In genomic region chr10:99172130-99172738, GRCh38 we compare ENCODE assay signal across 8 cellular contexts.
A peak's percentile ranks its signal among the peaks of the same experiment; 100 is the strongest.
DNase-seq lines count a peak whose midpoint lies in the region; ATAC-seq and TF ChIP-seq lines count a peak whose summit lies in the region.

No MANE protein-coding gene starts in this region.

- no peaks in the 10 kb centered on the region for H3K36me3 ChIP-seq in brain microvascular endothelial cell (replicated peaks)

- H3K27ac ChIP-seq in brain microvascular endothelial cell = no peak overlapping the region

- no peaks in the 10 kb centered on the region for H3K27me3 ChIP-seq in brain microvascular endothelial cell (replicated peaks)

- DNase-seq in NCI-H345 (lab: John Stamatoyannopoulos, UW) = peak; percentile 31
- no peak for DNase-seq in NCI-H345 treated with DMSO at 0.1 percent for 48 hours (lab: John Stamatoyannopoulos, UW; ENCODE audit: unreplicated experiment)
- peak; percentile 26 for DNase-seq in LoVo (ENCODE audit: low spot score)
- DNase-seq in brain microvascular endothelial cell = peak; percentile 11
- peak; percentile 55 for DNase-seq in medulla oblongata (ENCODE audit: extremely low spot score)
- DNase-seq in SKM-1 treated with dmso at 0.1 percent for 144 hours (lab: John Stamatoyannopoulos, UW; ENCODE audit: unreplicated experiment) = no peak
- no peak for DNase-seq in activated gamma-delta T cell (lab: John Stamatoyannopoulos, UW)

- in situ Hi-C loops in brain microvascular endothelial cell (cut with HindIII; ENCODE audit: low pct_ligation_motif_present, low sequenced_read_pairs) = no loop called here

- peak; percentile 35 for TF ChIP-seq CTCF in brain microvascular endothelial cell (IDR thresholded peaks at IDR 0.05; ENCODE audit: low read depth, low read length, missing control alignments)

- ATAC-seq in GM19463 (IDR thresholded peaks at IDR 0.05; ENCODE audit: unreplicated experiment) = no peak

- no peak overlapping the region for H3K4me3 ChIP-seq in brain microvascular endothelial cell (ENCODE audit: low read depth, low read length)

Comparison
In these comparisons a context has a peak if more than half of its experiments do, and no peak if none do; other contexts are left out.
1. DNase-seq: peak in NCI-H345 (single experiment), LoVo (single experiment), brain microvascular endothelial cell (single experiment) and medulla oblongata (single experiment); none in NCI-H345 treated with DMSO at 0.1 percent for 48 hours (single experiment), SKM-1 treated with dmso at 0.1 percent for 144 hours (single experiment) and activated gamma-delta T cell (single experiment).